In the genomic region with DNA sequence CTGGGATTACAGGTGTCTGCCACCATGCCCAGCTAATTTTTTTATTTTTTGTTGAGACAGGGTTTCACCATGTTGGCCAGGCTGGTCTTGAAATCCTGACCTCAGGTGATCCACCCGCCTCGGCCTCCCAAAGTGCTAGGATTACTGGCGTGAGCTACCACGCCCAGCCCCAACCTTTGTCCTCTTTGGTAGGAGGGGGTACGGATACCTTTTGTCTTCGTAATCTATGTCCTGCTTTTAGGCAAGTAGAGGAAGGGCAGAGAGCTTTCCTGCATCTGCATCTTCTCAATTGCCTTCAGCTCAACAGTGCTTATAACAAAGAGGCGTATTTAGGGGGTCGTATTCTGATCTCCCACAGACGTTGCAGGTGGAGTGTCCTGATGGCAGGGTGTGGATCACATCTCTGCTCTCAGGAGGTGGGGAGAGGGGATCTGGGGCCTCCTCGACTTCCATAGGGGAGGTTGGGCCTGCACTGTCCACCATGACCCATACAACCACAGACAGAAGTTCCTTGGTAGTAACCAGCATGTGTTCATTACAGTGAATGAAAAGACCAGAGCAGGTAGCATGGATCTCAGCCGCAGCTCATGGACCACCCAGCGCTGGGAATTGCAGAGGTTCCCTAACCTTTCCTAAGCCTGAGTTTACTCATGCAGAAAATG, we compare ENCODE assay signal across 1 cellular context.
TF ChIP-seq lines count a peak whose summit lies in the region.

No MANE protein-coding gene starts in this region.

TF ChIP-seq in SK-N-SH, 30 proteins besides CTCF, POLR2A, EP300 and RAD21 (continued from another document):
- TF ChIP-seq, protein P1, sequence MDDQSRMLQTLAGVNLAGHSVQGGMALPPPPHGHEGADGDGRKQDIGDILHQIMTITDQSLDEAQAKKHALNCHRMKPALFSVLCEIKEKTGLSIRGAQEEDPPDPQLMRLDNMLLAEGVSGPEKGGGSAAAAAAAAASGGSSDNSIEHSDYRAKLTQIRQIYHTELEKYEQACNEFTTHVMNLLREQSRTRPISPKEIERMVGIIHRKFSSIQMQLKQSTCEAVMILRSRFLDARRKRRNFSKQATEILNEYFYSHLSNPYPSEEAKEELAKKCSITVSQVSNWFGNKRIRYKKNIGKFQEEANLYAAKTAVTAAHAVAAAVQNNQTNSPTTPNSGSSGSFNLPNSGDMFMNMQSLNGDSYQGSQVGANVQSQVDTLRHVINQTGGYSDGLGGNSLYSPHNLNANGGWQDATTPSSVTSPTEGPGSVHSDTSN (IDR thresholded peaks at IDR 0.05), result no peak
- TF ChIP-seq FOXM1 (IDR thresholded peaks at IDR 0.05; ENCODE audit: low read depth), result no peak
- TF ChIP-seq, protein P2, sequence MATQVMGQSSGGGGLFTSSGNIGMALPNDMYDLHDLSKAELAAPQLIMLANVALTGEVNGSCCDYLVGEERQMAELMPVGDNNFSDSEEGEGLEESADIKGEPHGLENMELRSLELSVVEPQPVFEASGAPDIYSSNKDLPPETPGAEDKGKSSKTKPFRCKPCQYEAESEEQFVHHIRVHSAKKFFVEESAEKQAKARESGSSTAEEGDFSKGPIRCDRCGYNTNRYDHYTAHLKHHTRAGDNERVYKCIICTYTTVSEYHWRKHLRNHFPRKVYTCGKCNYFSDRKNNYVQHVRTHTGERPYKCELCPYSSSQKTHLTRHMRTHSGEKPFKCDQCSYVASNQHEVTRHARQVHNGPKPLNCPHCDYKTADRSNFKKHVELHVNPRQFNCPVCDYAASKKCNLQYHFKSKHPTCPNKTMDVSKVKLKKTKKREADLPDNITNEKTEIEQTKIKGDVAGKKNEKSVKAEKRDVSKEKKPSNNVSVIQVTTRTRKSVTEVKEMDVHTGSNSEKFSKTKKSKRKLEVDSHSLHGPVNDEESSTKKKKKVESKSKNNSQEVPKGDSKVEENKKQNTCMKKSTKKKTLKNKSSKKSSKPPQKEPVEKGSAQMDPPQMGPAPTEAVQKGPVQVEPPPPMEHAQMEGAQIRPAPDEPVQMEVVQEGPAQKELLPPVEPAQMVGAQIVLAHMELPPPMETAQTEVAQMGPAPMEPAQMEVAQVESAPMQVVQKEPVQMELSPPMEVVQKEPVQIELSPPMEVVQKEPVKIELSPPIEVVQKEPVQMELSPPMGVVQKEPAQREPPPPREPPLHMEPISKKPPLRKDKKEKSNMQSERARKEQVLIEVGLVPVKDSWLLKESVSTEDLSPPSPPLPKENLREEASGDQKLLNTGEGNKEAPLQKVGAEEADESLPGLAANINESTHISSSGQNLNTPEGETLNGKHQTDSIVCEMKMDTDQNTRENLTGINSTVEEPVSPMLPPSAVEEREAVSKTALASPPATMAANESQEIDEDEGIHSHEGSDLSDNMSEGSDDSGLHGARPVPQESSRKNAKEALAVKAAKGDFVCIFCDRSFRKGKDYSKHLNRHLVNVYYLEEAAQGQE (IDR thresholded peaks at IDR 0.05; ENCODE audit: low read depth, low read length), result no peak
- TF ChIP-seq TEAD4 (IDR thresholded peaks at IDR 0.05; ENCODE audit: borderline replicate concordance, insufficient read depth), result no peak
- TF ChIP-seq MXI1 (IDR thresholded peaks at IDR 0.05; ENCODE audit: low read depth, low read length), result no peak
- TF ChIP-seq, protein P3, sequence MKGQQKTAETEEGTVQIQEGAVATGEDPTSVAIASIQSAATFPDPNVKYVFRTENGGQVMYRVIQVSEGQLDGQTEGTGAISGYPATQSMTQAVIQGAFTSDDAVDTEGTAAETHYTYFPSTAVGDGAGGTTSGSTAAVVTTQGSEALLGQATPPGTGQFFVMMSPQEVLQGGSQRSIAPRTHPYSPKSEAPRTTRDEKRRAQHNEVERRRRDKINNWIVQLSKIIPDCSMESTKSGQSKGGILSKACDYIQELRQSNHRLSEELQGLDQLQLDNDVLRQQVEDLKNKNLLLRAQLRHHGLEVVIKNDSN (IDR thresholded peaks at IDR 0.05; ENCODE audit: borderline replicate concordance, low read depth), result no peak
